ENCODE assay signal across 1 cellular context in the genomic region with DNA sequence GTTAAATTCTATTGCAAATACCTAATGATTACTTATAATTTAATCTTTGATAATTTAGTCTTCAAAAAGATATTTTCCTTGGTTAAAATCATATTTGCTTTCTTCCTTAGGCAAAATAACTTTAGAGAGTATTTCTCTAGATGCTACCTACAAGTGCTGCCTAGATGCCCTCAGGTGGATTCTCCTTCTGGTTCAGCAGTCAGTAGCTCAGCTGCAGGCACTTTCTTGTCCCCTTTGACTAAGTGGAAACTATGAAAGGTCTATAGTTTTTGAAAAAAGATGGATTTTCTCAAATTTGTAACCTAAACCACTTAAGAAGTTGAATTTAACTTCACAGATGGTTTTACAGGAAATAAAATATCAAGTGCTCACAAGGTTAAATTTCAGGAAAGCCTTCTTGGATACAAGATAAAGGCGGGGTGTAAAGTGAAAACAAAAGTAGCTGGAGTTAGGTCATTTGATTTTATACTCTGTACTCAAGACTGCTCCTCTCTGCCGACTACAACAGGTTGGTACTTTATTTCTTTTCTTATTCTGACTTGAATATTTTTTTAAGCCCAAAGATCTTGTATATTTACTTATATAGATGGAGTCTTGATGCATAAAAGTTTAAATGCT.
TF ChIP-seq lines count a peak whose summit lies in the region.

ACKR4 (plus strand) TSS at position 455 of the 618 bp plus-strand sequence. CDS start 3,128 bp downstream, outside the sequence.

TF ChIP-seq in endothelial cell of umbilical vein, 7 proteins besides CTCF, POLR2A, EP300 and RAD21 (continued from another document):
- no peak for TF ChIP-seq POLR2AphosphoS5 (IDR thresholded peaks at IDR 0.05; ENCODE audit: insufficient read depth, low read depth, low read length)
- no peak for TF ChIP-seq FOS (IDR thresholded peaks at IDR 0.05; ENCODE audit: borderline replicate concordance, insufficient read depth, low read length)
- no peak for TF ChIP-seq JUN (IDR thresholded peaks at IDR 0.05; ENCODE audit: borderline replicate concordance, insufficient read depth, insufficient read length, low read depth)
- TF ChIP-seq GATA2 (IDR thresholded peaks at IDR 0.05; ENCODE audit: insufficient read depth, insufficient read length, low read depth, low read length) = no peak
- no peak for TF ChIP-seq EZH2 (IDR thresholded peaks at IDR 0.05; ENCODE audit: borderline replicate concordance, low read depth, low read length, severe bottlenecking)
